In the genomic region with DNA sequence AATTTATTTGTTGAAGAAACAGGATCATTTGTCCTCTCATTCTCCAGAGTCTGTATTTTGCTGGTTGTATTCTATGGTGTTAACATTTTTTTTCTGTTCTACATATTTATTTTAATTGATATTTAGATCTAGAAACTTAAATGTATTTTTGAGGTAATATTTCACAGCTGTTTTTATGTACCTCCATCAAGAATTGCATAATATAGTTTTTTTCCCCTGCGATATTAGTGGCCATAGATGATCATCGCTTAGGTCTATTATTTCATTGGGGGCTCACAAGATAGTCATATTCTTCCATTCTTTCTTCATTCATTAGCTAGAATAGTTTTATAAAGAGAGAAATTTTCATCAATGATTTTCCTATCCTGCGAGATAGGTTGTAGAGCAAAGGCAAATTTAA, we compare ENCODE assay signal across 22 cellular contexts.
DNase-seq lines count a peak whose midpoint lies in the region; ATAC-seq, FAIRE-seq and TF ChIP-seq lines count a peak whose summit lies in the region.
"Had no signal": no experiment of that assay in that cellular context is flagged by ENCODE, and none has a peak within 500 bp of the region (broad histone marks: within the 10 kb centered on the region; RNA-seq: fewer than 3 reads in every experiment).

No MANE protein-coding gene starts in this region.

- H3K4me3 ChIP-seq in A549 (no peak overlapping the region), IMR-90 (ENCODE audit: insufficient read depth, low read depth, low read length) (no peak overlapping the region), K562 (no peak overlapping the region), SJCRH30 (no peak overlapping the region)
- H3K4me3 ChIP-seq: BLaER1 treated with 17β-estradiol and CSF1 and Interleukin-3, amounts not matched to agents 10 nM and 100 nM had no signal

- H3K36me3 ChIP-seq in IMR-90 (ENCODE audit: control insufficient read depth, insufficient read depth, low read length) = no peaks in the 10 kb centered on the region
- no peaks in the 10 kb centered on the region for H3K36me3 ChIP-seq in K562 (ENCODE audit: control insufficient read depth, insufficient read depth, low read length)
- no peaks in the 10 kb centered on the region for H3K36me3 ChIP-seq in SJCRH30
- H3K36me3 ChIP-seq: BLaER1 treated with 17β-estradiol and CSF1 and Interleukin-3, amounts not matched to agents 10 nM and 100 nM had no signal

- H3K18ac ChIP-seq in IMR-90 (ENCODE audit: low read depth, low read length) = no peak overlapping the region
- H3K18ac ChIP-seq in H9 (ENCODE audit: insufficient read length, low read depth, low read length) = no peak overlapping the region

- H3K56ac ChIP-seq in IMR-90 (ENCODE audit: extremely low read depth, insufficient read depth, low read length) = no peak overlapping the region
- H3K56ac ChIP-seq in H9 (ENCODE audit: insufficient read length, low read depth, low read length) = no peak overlapping the region

- CTCF ChIA-PET in A549 (lab: Yijun Ruan, JAX) = interaction anchor here (0.6 to 1.4 kb wide), 3 partner anchors 86 to 1313 kb away, joined by 3 read pairs; no protein-coding TSS in a partner anchor
- CTCF ChIA-PET in IMR-90 (lab: Yijun Ruan, JAX) = no interaction called here
- CTCF ChIA-PET in K562 (lab: Yijun Ruan, JAX; ENCODE audit: low intra/inter-chr PET ratio) = no interaction called here

- H2BK120ac ChIP-seq in IMR-90 (ENCODE audit: low read depth, low read length) = no peak overlapping the region
- no peak overlapping the region for H2BK120ac ChIP-seq in H9 (ENCODE audit: low read depth, low read length, poor library complexity, severe bottlenecking)

- H3K23ac ChIP-seq in IMR-90 (ENCODE audit: low read depth, low read length) (no peak overlapping the region), H9 (ENCODE audit: insufficient read length, low read depth, low read length) (no peak overlapping the region)

- no peak overlapping the region for H3K14ac ChIP-seq in IMR-90 (replicated peaks; ENCODE audit: low read depth, low read length)
- no peak overlapping the region for H3K14ac ChIP-seq in H9 (ENCODE audit: insufficient read depth, low read length)

- no peak overlapping the region for H2BK5ac ChIP-seq in IMR-90 (ENCODE audit: low read depth, low read length, poor library complexity, severe bottlenecking)
- no peak overlapping the region for H2BK5ac ChIP-seq in H9 (ENCODE audit: insufficient read length, low read length)

- H3K4me3 Mint-ChIP-seq in H9 = no peak overlapping the region
- H3K4me3 Mint-ChIP-seq: B cell; CD4-positive, alpha-beta T cell; CD8-positive, alpha-beta T cell had no signal

- no peaks in the 10 kb centered on the region for H3K4me1 ChIP-seq in A549
- H3K4me1 ChIP-seq in IMR-90 (ENCODE audit: control insufficient read depth, insufficient read depth, low read length) = no peaks in the 10 kb centered on the region
- no peaks in the 10 kb centered on the region; a peak in 1 of 5 replicates for H3K4me1 ChIP-seq in K562 (replicated peaks in 1 of 2; ENCODE audit: control insufficient read depth in 2 of 2, insufficient read depth in 2 of 2, low read length in 2 of 2)
- no peaks in the 10 kb centered on the region for H3K4me1 ChIP-seq in SJCRH30
- no peaks in the 10 kb centered on the region for H3K4me1 ChIP-seq in H9 (ENCODE audit: insufficient read depth, low read length)
- H3K4me1 ChIP-seq: BLaER1 treated with 17β-estradiol and CSF1 and Interleukin-3, amounts not matched to agents 10 nM and 100 nM had no signal

- no peak overlapping the region for H3K9ac ChIP-seq in IMR-90 (ENCODE audit: low read depth, low read length)
- no peak overlapping the region for H3K9ac ChIP-seq in K562 (ENCODE audit: insufficient read depth in 1 of 2, low read depth in 2 of 2, low read length in 2 of 2)
- no peak overlapping the region for H3K9ac ChIP-seq in H9 (ENCODE audit: extremely low read depth, insufficient read length, low read length)
- H3K9ac ChIP-seq: BLaER1 treated with 17β-estradiol and CSF1 and Interleukin-3, amounts not matched to agents 10 nM and 100 nM had no signal

- H3K36me3 Mint-ChIP-seq in H9 (ENCODE audit: insufficient read depth in 1 of 3, low read depth in 3 of 3) = no peaks in the 10 kb centered on the region
- H3K36me3 Mint-ChIP-seq: CD8-positive, alpha-beta T cell had no signal

- H3K79me1 ChIP-seq in IMR-90 (ENCODE audit: low read depth in 1 of 2, low read length in 2 of 2) = peaks cover 21 to 24% of the 10 kb centered on the region in 2 experiments
- H3K79me1 ChIP-seq in H9 (ENCODE audit: insufficient read depth, low read depth, low read length, poor library complexity, severe bottlenecking) = no peaks in the 10 kb centered on the region

- intact Hi-C loops in IMR-90 (cut with micrococcal nuclease) (no loop called here), K562 (cut with micrococcal nuclease) (no loop called here)

- no peaks in the 10 kb centered on the region for H3K23me2 ChIP-seq in H9 (ENCODE audit: insufficient read length, low read depth, low read length, poor library complexity, severe bottlenecking)

- no peaks in the 10 kb centered on the region for H3K4me1 Mint-ChIP-seq in H9
- H3K4me1 Mint-ChIP-seq: B cell had no signal

- H4K5ac ChIP-seq in IMR-90 (ENCODE audit: low read depth, low read length) = no peak overlapping the region
- H4K5ac ChIP-seq in H9 (ENCODE audit: insufficient read length, low read depth, low read length) = no peak overlapping the region

- no peak overlapping the region for H2BK12ac ChIP-seq in H9 (ENCODE audit: insufficient read length, low read depth, low read length)

- no peak for TF ChIP-seq POLR2A in A549 (IDR thresholded peaks at IDR 0.05; ENCODE audit: low read length)
- no peak for TF ChIP-seq POLR2A in IMR-90 (IDR thresholded peaks at IDR 0.05; ENCODE audit: low read depth, low read length)
- TF ChIP-seq POLR2A in K562 (conservative IDR thresholded peaks at IDR 0.05) = no peak

- no peak overlapping the region for H3K4me2 ChIP-seq in A549
- H3K4me2 ChIP-seq in IMR-90 (ENCODE audit: low read depth, low read length) = no peak overlapping the region
- H3K4me2 ChIP-seq in K562 (ENCODE audit: insufficient read depth, low read length) = no peak overlapping the region
- no peak overlapping the region for H3K4me2 ChIP-seq in H9 (ENCODE audit: insufficient read depth, insufficient read length, low read length)
- H3K4me2 ChIP-seq: BLaER1 treated with 17β-estradiol and CSF1 and Interleukin-3, amounts not matched to agents 10 nM and 100 nM had no signal

- dilution Hi-C loops in IMR-90 (cut with HindIII; ENCODE audit: low sequenced_read_pairs, unreplicated experiment) = no loop called here

- no peak overlapping the region for H4K91ac ChIP-seq in IMR-90 (ENCODE audit: insufficient read depth, low read depth, low read length)
- no peak overlapping the region for H4K91ac ChIP-seq in H9 (ENCODE audit: insufficient read length, low read depth, low read length)

- no peaks in the 10 kb centered on the region for H3K9me3 Mint-ChIP-seq in H9
- H3K9me3 Mint-ChIP-seq: CD4-positive, alpha-beta T cell; CD8-positive, alpha-beta T cell had no signal

- no peaks in the 10 kb centered on the region for H3K27me3 Mint-ChIP-seq in H9 (ENCODE audit: low read depth)
- H3K27me3 Mint-ChIP-seq: B cell had no signal

- no peak overlapping the region for H3K27ac Mint-ChIP-seq in H9
- H3K27ac Mint-ChIP-seq: B cell; CD4-positive, alpha-beta T cell; CD8-positive, alpha-beta T cell had no signal

- no peaks in the 10 kb centered on the region for H3K9me1 ChIP-seq in IMR-90 (ENCODE audit: insufficient read depth, low read length)
- H3K9me1 ChIP-seq in K562 (ENCODE audit: control insufficient read depth, insufficient read depth, low read length) = no peaks in the 10 kb centered on the region

- BruUV-seq in IMR-90 (replicated peaks; lab: Mats Ljungman, UMichigan) = no TSS peak
- no TSS peak for BruUV-seq in K562 (replicated peaks; lab: Mats Ljungman, UMichigan)

- TF ChIP-seq EP300 in A549 (IDR thresholded peaks at IDR 0.05) (no peak), K562 (IDR thresholded peaks at IDR 0.05; ENCODE audit: low read length) (no peak)

- H2AK9ac ChIP-seq in IMR-90 (replicated peaks; ENCODE audit: low read depth, low read length, poor library complexity) = no peak overlapping the region

- no peak overlapping the region for H3T11ph ChIP-seq in H9 (ENCODE audit: low read length)

- in situ Hi-C loops in IMR-90 (cut with MboI; ENCODE audit: low sequenced_read_pairs) (no loop called here), K562 (cut with MboI) (no loop called here)

- TF ChIP-seq CTCF in A549 (IDR thresholded peaks at IDR 0.05) (no peak), IMR-90 (conservative IDR thresholded peaks at IDR 0.05; ENCODE audit: low read depth, low read length) (no peak), K562 (IDR thresholded peaks at IDR 0.05 in 2 of 3, conservative IDR thresholded peaks at IDR 0.05 in 1 of 3; ENCODE audit: insufficient read depth in 2 of 3, low read depth in 1 of 3, low read length in 3 of 3) (no peak), H9 (conservative IDR thresholded peaks at IDR 0.05) (no peak)

- no peak overlapping the region for H2BK15ac ChIP-seq in IMR-90 (ENCODE audit: low read depth, low read length)
- H2BK15ac ChIP-seq in H9 (ENCODE audit: low read depth, low read length) = no peak overlapping the region

- H2AFZ ChIP-seq in IMR-90 (replicated peaks; ENCODE audit: low read length, poor library complexity) = no peak overlapping the region
- H2AFZ ChIP-seq in K562 (ENCODE audit: low read depth, low read length) = no peak overlapping the region
- no peak overlapping the region for H2AFZ ChIP-seq in H9 (ENCODE audit: low read length)

- H3K27ac ChIP-seq in A549 = no peak overlapping the region
- no peak overlapping the region for H3K27ac ChIP-seq in IMR-90 (ENCODE audit: insufficient read depth, low read length)
- no peak overlapping the region for H3K27ac ChIP-seq in K562 (ENCODE audit: extremely low read depth, low read depth, low read length)
- H3K27ac ChIP-seq in SJCRH30 = no peak overlapping the region
- no peak overlapping the region for H3K27ac ChIP-seq in H9 (ENCODE audit: insufficient read length, low read depth, low read length)
- H3K27ac ChIP-seq: BLaER1 treated with 17β-estradiol and CSF1 and Interleukin-3, amounts not matched to agents 10 nM and 100 nM; C4-2B had no signal

- no peak for FAIRE-seq in A549 (lab: Jason Lieb, UNC)
- no peak for FAIRE-seq in K562 (lab: Jason Lieb, UNC)
- FAIRE-seq: A204.1, D721Med, G401.6, GM12891, GM19239 had no signal

- H3K9me3 ChIP-seq in A549 = no peaks in the 10 kb centered on the region
- H3K9me3 ChIP-seq in IMR-90 (ENCODE audit: control insufficient read depth, insufficient read depth, low read length) = no peaks in the 10 kb centered on the region
- H3K9me3 ChIP-seq in K562 (replicated peaks; ENCODE audit: control insufficient read depth, insufficient read depth, low read depth, low read length) = no peaks in the 10 kb centered on the region
- no peaks in the 10 kb centered on the region for H3K9me3 ChIP-seq in SJCRH30 (replicated peaks)
- no peaks in the 10 kb centered on the region for H3K9me3 ChIP-seq in H9 (ENCODE audit: control insufficient read depth, low read depth, low read length)
- H3K9me3 ChIP-seq: BLaER1 treated with 17β-estradiol and CSF1 and Interleukin-3, amounts not matched to agents 10 nM and 100 nM; Caco-2 had no signal

- H2AK5ac ChIP-seq in IMR-90 (ENCODE audit: low read depth, low read length) (no peak overlapping the region), H9 (ENCODE audit: insufficient read length, low read length) (no peak overlapping the region)

- 90% methylated on average over 3 of the region's 3 CpGs for WGBS in A549 (ENCODE audit: missing lambda C conversion rate)
- no CpG with 5 or more reads among the region's 3 CpGs for WGBS in IMR-90 (ENCODE audit: extremely low coverage in 2 of 2, insufficient read length in 1 of 2), 2 experiments
- WGBS in K562 (ENCODE audit: insufficient coverage, low coverage, missing lambda C conversion rate) = 34% methylated on average over 3 of the region's 3 CpGs
- WGBS in H9 (ENCODE audit: extremely low coverage, insufficient read length, low lambda C conversion rate) = no CpG with 5 or more reads among the region's 3 CpGs

- no peak for DNase-seq in A549 (ENCODE audit: low read depth in 1 of 2, low spot score in 1 of 2)
- no peak for DNase-seq in IMR-90
- no peak for DNase-seq in K562 (ENCODE audit: extremely low read depth in 1 of 4, low spot score in 3 of 4)
- DNase-seq in SJCRH30 = no peak
- DNase-seq in NCI-H128 (lab: John Stamatoyannopoulos, UW; ENCODE audit: unreplicated experiment) = no peak
- no peak for DNase-seq in H9
- DNase-seq: 8988T; AML-193; Caco-2; Calu3; CD4-positive, alpha-beta T cell; CD8-positive, alpha-beta T cell; DMS79 treated with DMSO at 0.1 percent for 48 hours; GF-D8 had no signal

- peaks cover 3% of the 10 kb centered on the region; the same call in 1 of the 2 replicates for H4K20me1 ChIP-seq in IMR-90 (ENCODE audit: insufficient read depth, low read length)
- no peaks in the 10 kb centered on the region for H4K20me1 ChIP-seq in K562 (replicated peaks; ENCODE audit: control insufficient read depth, insufficient read depth, low read length)
- no peaks in the 10 kb centered on the region for H4K20me1 ChIP-seq in H9 (ENCODE audit: control insufficient read depth, insufficient read depth, insufficient read length)
- H4K20me1 ChIP-seq: BLaER1 treated with 17β-estradiol and CSF1 and Interleukin-3, amounts not matched to agents 10 nM and 100 nM had no signal

- H2BK20ac ChIP-seq in IMR-90 (ENCODE audit: low read depth, low read length) = no peak overlapping the region
- no peak overlapping the region for H2BK20ac ChIP-seq in H9 (ENCODE audit: low read depth, low read length, poor library complexity, severe bottlenecking)

- H3K79me2 ChIP-seq in K562 (ENCODE audit: control insufficient read depth, insufficient read depth, low read length) (no peaks in the 10 kb centered on the region), H9 (ENCODE audit: insufficient read depth, low read length) (no peaks in the 10 kb centered on the region)

- TF ChIP-seq RAD21 in A549 (conservative IDR thresholded peaks at IDR 0.05 in 1 of 2, IDR thresholded peaks at IDR 0.05 in 1 of 2) (no peak), IMR-90 (IDR thresholded peaks at IDR 0.05; ENCODE audit: low read length) (no peak), K562 (CRISPR knock-in tag; conservative IDR thresholded peaks at IDR 0.05 in 1 of 2, IDR thresholded peaks at IDR 0.05 in 1 of 2) (no peak)

- POLR2A ChIA-PET in A549 (lab: Yijun Ruan, JAX) (no interaction called here), IMR-90 (lab: Charles Lee; ENCODE audit: unreplicated experiment) (no interaction called here), K562 (lab: Yijun Ruan, JAX) (no interaction called here)

- H3K4ac ChIP-seq in IMR-90 (ENCODE audit: low read depth, low read length) = no peak overlapping the region
- H3K4ac ChIP-seq in H9 (ENCODE audit: low read depth, low read length) = no peak overlapping the region

- no peak for ATAC-seq in A549
- ATAC-seq in IMR-90 (ENCODE audit: low read depth) = no peak
- no peak for ATAC-seq in K562
- ATAC-seq: CD8-positive, alpha-beta T cell had no signal

- H3K27me3 ChIP-seq in IMR-90 (ENCODE audit: control insufficient read depth, insufficient read depth, low read length) (no peaks in the 10 kb centered on the region), K562 (ENCODE audit: control insufficient read depth in 2 of 2, insufficient read depth in 2 of 2, low read length in 2 of 2) (no peaks in the 10 kb centered on the region), SJCRH30 (no peaks in the 10 kb centered on the region), H9 (ENCODE audit: insufficient read depth, low read length) (no peaks in the 10 kb centered on the region)
- H3K27me3 ChIP-seq: BLaER1 treated with 17β-estradiol and CSF1 and Interleukin-3, amounts not matched to agents 10 nM and 100 nM had no signal

- H4K8ac ChIP-seq in IMR-90 (ENCODE audit: low read depth in 2 of 2, low read length in 2 of 2) = no peak overlapping the region
- H4K8ac ChIP-seq in H9 (replicated peaks; ENCODE audit: insufficient read length, low read depth, low read length) = no peak overlapping the region
